In genomic region chr13:114149774-114150740, GRCh38 we compare ENCODE assay signal across 15 cellular contexts. TPM values are rescaled to one million over a fixed set of nuclear protein-coding genes. Genes with fewer than 3 reads are reported as not detected.
DNase-seq lines count a peak whose midpoint lies in the region; ATAC-seq, FAIRE-seq and TF ChIP-seq lines count a peak whose summit lies in the region.
"Had no signal": no experiment of that assay in that cellular context is flagged by ENCODE, and none has a peak within 500 bp of the region (broad histone marks: within the 10 kb centered on the region; RNA-seq: fewer than 3 reads in every experiment).

No MANE protein-coding gene starts in this region.

- H3K27me3 ChIP-seq in pancreas (no peaks in the 10 kb centered on the region), vagina (no peaks in the 10 kb centered on the region)
- H3K27me3 ChIP-seq: ovary had no signal

- H3K9me3 Mint-ChIP-seq in T-helper 2 cell treated with Interferon-gamma antibody and Interleukin-4, amounts not matched to agents 5 μg/mL and 100 μg/mL, for 36 hours: peaks cover 6% of the 10 kb centered on the region
- H3K9me3 Mint-ChIP-seq in activated CD8-positive, alpha-beta T cell treated with anti-CD3 and anti-CD28 coated beads, Interleukin-2, amount 10 ng/mL, durations not matched to agents 7 days and 5 days (ENCODE audit: insufficient read depth): no peaks in the 10 kb centered on the region
- H3K9me3 Mint-ChIP-seq: activated B cell treated with CpG ODN at 0.5 μM for 24 hours had no signal

- no peak for ATAC-seq in activated CD8-positive, alpha-beta T cell treated with anti-CD3 and anti-CD28 coated beads, Interleukin-2, amount 10 ng/mL, durations not matched to agents 7 days and 5 days
- ATAC-seq in pancreas (peak; percentile 4 to 19 (median 10)), GM21717 (IDR thresholded peaks at IDR 0.05; ENCODE audit: unreplicated experiment) (no peak)

- POLR2A ChIA-PET in activated CD8-positive, alpha-beta T cell treated with anti-CD3 and anti-CD28 coated beads, Interleukin-2, amount 10 ng/mL, durations not matched to agents 7 days and 5 days (lab: Charles Lee): interaction anchor here (0.5 kb wide), 1 partner anchor 594 kb away, joined by 5 read pairs; no protein-coding TSS in a partner anchor

- DNase-seq in T-helper 2 cell treated with Interferon-gamma antibody and Interleukin-4, amounts not matched to agents 5 μg/mL and 100 μg/mL, for 36 hours (ENCODE audit: low spot score): no peak
- no peak for DNase-seq in T-helper 2 cell
- peak; percentile 72 to 82 for DNase-seq in NCI-H187 (lab: John Stamatoyannopoulos, UW)
- no peak for DNase-seq in activated CD8-positive, alpha-beta T cell treated with anti-CD3 and anti-CD28 coated beads, Interleukin-2, amount 10 ng/mL, durations not matched to agents 7 days and 5 days
- peak in 2 of 6 donors; percentile 46 to 59 for DNase-seq in pancreas
- DNase-seq in SK-N-DZ (ENCODE audit: low spot score): no peak
- no peak for DNase-seq in vagina (ENCODE audit: extremely low spot score in 2 of 2)
- DNase-seq: activated B cell treated with CpG ODN at 0.5 μM for 24 hours, NCI-H1048, ovary, RPMI8226 had no signal

- peak overlapping the region; percentile 84 for H3K4me3 Mint-ChIP-seq in T-helper 2 cell treated with Interferon-gamma antibody and Interleukin-4, amounts not matched to agents 5 μg/mL and 100 μg/mL, for 36 hours
- no peak overlapping the region for H3K4me3 Mint-ChIP-seq in activated CD8-positive, alpha-beta T cell treated with anti-CD3 and anti-CD28 coated beads, Interleukin-2, amount 10 ng/mL, durations not matched to agents 7 days and 5 days
- H3K4me3 Mint-ChIP-seq: activated B cell treated with CpG ODN at 0.5 μM for 24 hours had no signal

- H3K36me3 ChIP-seq in pancreas (no peaks in the 10 kb centered on the region), vagina (no peaks in the 10 kb centered on the region)
- H3K36me3 ChIP-seq: ovary had no signal

- H3K4me1 ChIP-seq in pancreas (peaks cover 6 to 13% (median 10%) of the 10 kb centered on the region in 3 donors), vagina (peaks cover 11% of the 10 kb centered on the region)

- H3K4me3 ChIP-seq in pancreas (no peak overlapping the region), vagina (no peak overlapping the region)
- H3K4me3 ChIP-seq: lung, ovary had no signal

- H3K27me3 Mint-ChIP-seq in T-helper 2 cell treated with Interferon-gamma antibody and Interleukin-4, amounts not matched to agents 5 μg/mL and 100 μg/mL, for 36 hours (ENCODE audit: low read depth): peaks cover 23% of the 10 kb centered on the region
- H3K27me3 Mint-ChIP-seq in activated CD8-positive, alpha-beta T cell treated with anti-CD3 and anti-CD28 coated beads, Interleukin-2, amount 10 ng/mL, durations not matched to agents 7 days and 5 days (ENCODE audit: low read depth): peaks cover 41% of the 10 kb centered on the region

- TF ChIP-seq CTCF in pancreas (IDR thresholded peaks at IDR 0.05) (no peak), vagina (IDR thresholded peaks at IDR 0.05) (no peak)

- H3K9me3 ChIP-seq in pancreas (no peaks in the 10 kb centered on the region), vagina (no peaks in the 10 kb centered on the region)
- H3K9me3 ChIP-seq: ovary had no signal

- peak overlapping the region; percentile 96 for H3K27ac Mint-ChIP-seq in T-helper 2 cell treated with Interferon-gamma antibody and Interleukin-4, amounts not matched to agents 5 μg/mL and 100 μg/mL, for 36 hours
- H3K27ac Mint-ChIP-seq in activated CD8-positive, alpha-beta T cell treated with anti-CD3 and anti-CD28 coated beads, Interleukin-2, amount 10 ng/mL, durations not matched to agents 7 days and 5 days: peak overlapping the region; percentile 60
- H3K27ac Mint-ChIP-seq: activated B cell treated with CpG ODN at 0.5 μM for 24 hours had no signal

- intact Hi-C loops in pancreas (cut with DNase I) (no loop called here), vagina (cut with DNase I) (no loop called here)

- peaks cover 12% of the 10 kb centered on the region for H3K36me3 Mint-ChIP-seq in T-helper 2 cell treated with Interferon-gamma antibody and Interleukin-4, amounts not matched to agents 5 μg/mL and 100 μg/mL, for 36 hours (ENCODE audit: low read depth)
- H3K36me3 Mint-ChIP-seq in activated CD8-positive, alpha-beta T cell treated with anti-CD3 and anti-CD28 coated beads, Interleukin-2, amount 10 ng/mL, durations not matched to agents 7 days and 5 days (ENCODE audit: low read depth): no peaks in the 10 kb centered on the region

- H3K27ac ChIP-seq in pancreas (peak overlapping the region in 3 of 4 donors; percentile 10 to 33 (median 27)), vagina (no peak overlapping the region)
- H3K27ac ChIP-seq: ovary had no signal

- peaks cover 78% of the 10 kb centered on the region for H3K4me1 Mint-ChIP-seq in T-helper 2 cell treated with Interferon-gamma antibody and Interleukin-4, amounts not matched to agents 5 μg/mL and 100 μg/mL, for 36 hours (ENCODE audit: low read depth)
- peaks cover 86% of the 10 kb centered on the region for H3K4me1 Mint-ChIP-seq in activated CD8-positive, alpha-beta T cell treated with anti-CD3 and anti-CD28 coated beads, Interleukin-2, amount 10 ng/mL, durations not matched to agents 7 days and 5 days (ENCODE audit: low read depth)

- TF ChIP-seq POLR2A in vagina (IDR thresholded peaks at IDR 0.05): no peak

- FAIRE-seq in pancreas (lab: Jason Lieb, UNC): no peak

- CTCF ChIA-PET in activated CD8-positive, alpha-beta T cell treated with anti-CD3 and anti-CD28 coated beads, Interleukin-2, amount 10 ng/mL, durations not matched to agents 7 days and 5 days (lab: Charles Lee): interaction anchor here (1.0 kb wide), 1 partner anchor 24 kb away, joined by 3 read pairs; no protein-coding TSS in a partner anchor

- 87% methylated on average over 12 of the region's 12 CpGs for WGBS in pancreas, 2 donors

RNA-seq across cellular contexts. Expression of gene RASA3, which starts 17.6 kb away (rescaled TPM):
- 10 to 100 TPM; 36.9 to 39.3 TPM for total RNA-seq in activated CD8-positive, alpha-beta T cell treated with anti-CD3 and anti-CD28 coated beads, Interleukin-2, amount 10 ng/mL, durations not matched to agents 7 days and 5 days
- total RNA-seq in pancreas (10 to 100 TPM in 3 of 6 donors, 1 to 10 TPM in 3; 7.1 to 11.2 (median 10.1) TPM), vagina (19.6 TPM)
- 1 to 10 TPM; 5.7 to 6.5 TPM for polyA plus RNA-seq in pancreas
- 14.5 and 15.7 TPM in 2 replicates for polyA plus RNA-seq in SK-N-DZ (2014; cell fraction: cytosol; rRNA removed)
- 14.6 and 15.5 TPM in 2 replicates for polyA plus RNA-seq in SK-N-DZ (2014; cell fraction: nucleus; rRNA removed)

RNA-seq across cellular contexts. Expression of gene CFAP97D2, which starts 29.0 kb away (rescaled TPM):
- total RNA-seq in activated CD8-positive, alpha-beta T cell treated with anti-CD3 and anti-CD28 coated beads, Interleukin-2, amount 10 ng/mL, durations not matched to agents 7 days and 5 days: not detected
- 1 to 10 TPM in 5 of 6 donors, under 1 TPM in 1; 0.75 to 5.8 (median 3.3) TPM for total RNA-seq in pancreas
- 1 to 10 TPM; 1.2 to 3.0 TPM for polyA plus RNA-seq in pancreas
- not detected in 2 replicates for polyA plus RNA-seq in SK-N-DZ (2014; cell fraction: cytosol; rRNA removed)
- polyA plus RNA-seq in SK-N-DZ (2014; cell fraction: nucleus; rRNA removed): not detected in 2 replicates
- total RNA-seq in vagina: not detected
- total RNA-seq: A673, activated B cell treated with CpG ODN at 0.5 μM for 24 hours, glomerular endothelial cell had no signal
- polyA plus RNA-seq: ovary had no signal

Comparison
In these comparisons a context has a peak if more than half of its experiments do, and no peak if none do; other contexts are left out.
1. DNase-seq: peak in NCI-H187 (2 of 2); none in T-helper 2 cell treated with Interferon-gamma antibody and Interleukin-4, amounts not matched to agents 5 μg/mL and 100 μg/mL, for 36 hours (single experiment), T-helper 2 cell (0 of 5), activated CD8-positive, alpha-beta T cell treated with anti-CD3 and anti-CD28 coated beads, Interleukin-2, amount 10 ng/mL, durations not matched to agents 7 days and 5 days (single experiment), SK-N-DZ (single experiment) and vagina (0 of 2).
2. ATAC-seq: peak in pancreas (4 of 4); none in activated CD8-positive, alpha-beta T cell treated with anti-CD3 and anti-CD28 coated beads, Interleukin-2, amount 10 ng/mL, durations not matched to agents 7 days and 5 days (single experiment) and GM21717 (single experiment).